In the genomic region with DNA sequence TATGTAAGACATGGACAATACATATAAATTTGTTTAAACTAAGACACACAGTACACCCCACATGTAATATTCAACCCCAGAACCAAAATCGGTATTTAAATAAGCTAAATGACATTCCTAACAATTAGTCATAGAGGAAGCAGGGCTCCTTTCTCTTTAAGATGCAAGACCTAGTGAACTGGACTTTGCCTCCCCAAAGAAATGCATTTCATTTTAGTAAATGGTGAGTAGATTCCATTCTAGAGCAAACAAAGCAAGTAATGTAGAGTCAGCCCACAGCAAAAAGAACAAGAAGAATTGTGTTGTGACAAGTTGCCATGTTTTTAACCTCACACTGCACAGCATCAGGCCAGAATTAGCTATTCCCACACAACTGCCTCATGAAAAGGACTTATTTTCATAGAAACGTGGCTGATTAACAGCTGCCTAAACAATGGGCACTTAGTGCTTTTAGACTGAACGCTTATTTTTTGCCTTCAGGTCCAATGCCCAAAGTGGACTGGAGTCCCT, we compare ENCODE assay signal across 12 cellular contexts. TPM values are rescaled to one million over a fixed set of nuclear protein-coding genes. Genes with fewer than 3 reads are reported as not detected.
DNase-seq lines count a peak whose midpoint lies in the region; ATAC-seq, FAIRE-seq and TF ChIP-seq lines count a peak whose summit lies in the region.
"Had no signal": no experiment of that assay in that cellular context is flagged by ENCODE, and none has a peak within 500 bp of the region (broad histone marks: within the 10 kb centered on the region; RNA-seq: fewer than 3 reads in every experiment).

No MANE protein-coding gene starts in this region.

- peak overlapping the region in 1 of 2 donors; percentile 60 for H3K27ac ChIP-seq in kidney (ENCODE audit: low read depth in 2 of 2, low read length in 2 of 2)
- H3K27ac ChIP-seq in smooth muscle cell (ENCODE audit: low read depth), result no peak overlapping the region

- FAIRE-seq in kidney (lab: Jason Lieb, UNC), result no peak
- FAIRE-seq: islet of Langerhans had no signal

- H3K4me3 Mint-ChIP-seq in activated CD8-positive, alpha-beta T cell treated with anti-CD3 and anti-CD28 coated beads for 36 hours, result no peak overlapping the region
- H3K4me3 Mint-ChIP-seq: stimulated activated naive B cell treated with anti-CD40 and anti-IgM and Interleukin-4, amounts not matched to agents 10 μg/mL and 1 μg/mL and 100 μg/mL, for 72 hours had no signal

- H3K4me1 ChIP-seq in kidney (ENCODE audit: control insufficient read depth in 1 of 2, insufficient read depth in 1 of 2, low read depth in 1 of 2, low read length in 2 of 2) (peaks cover 5 to 25% of the 10 kb centered on the region in 2 donors), smooth muscle cell (ENCODE audit: low read depth) (no peaks in the 10 kb centered on the region), BE2C (no peaks in the 10 kb centered on the region)

- peaks cover 29% of the 10 kb centered on the region for H3K4me1 Mint-ChIP-seq in activated CD8-positive, alpha-beta T cell treated with anti-CD3 and anti-CD28 coated beads for 36 hours (ENCODE audit: low read depth)

- peaks cover 18% of the 10 kb centered on the region for H3K36me3 Mint-ChIP-seq in activated CD8-positive, alpha-beta T cell treated with anti-CD3 and anti-CD28 coated beads for 36 hours (ENCODE audit: low read depth)

- peaks cover 96% of the 10 kb centered on the region for H4K20me1 ChIP-seq in smooth muscle cell (ENCODE audit: low read depth)

- H3K9ac ChIP-seq in kidney (ENCODE audit: low read length in 2 of 2), result no peak overlapping the region
- H3K9ac ChIP-seq in smooth muscle cell (ENCODE audit: low read depth), result no peak overlapping the region

- no peak overlapping the region for H3K4me2 ChIP-seq in smooth muscle cell

- CTCF ChIA-PET in activated CD8-positive, alpha-beta T cell treated with anti-CD3 and anti-CD28 coated beads for 36 hours (lab: Charles Lee), result interaction anchor here (0.8 to 0.9 kb wide), 2 partner anchors 65 to 103 kb away, joined by 3 read pairs; no protein-coding TSS in a partner anchor

- POLR2A ChIA-PET in activated CD8-positive, alpha-beta T cell treated with anti-CD3 and anti-CD28 coated beads for 36 hours (lab: Charles Lee), result interaction anchor here (0.8 to 2.4 kb wide), 5 partner anchors 10 to 35 kb away, joined by 3 to 8 read pairs (median 3); a partner anchor contains a TSS

- ATAC-seq in activated CD8-positive, alpha-beta T cell treated with anti-CD3 and anti-CD28 coated beads for 36 hours, result no peak
- no peak for ATAC-seq in GM19467 (IDR thresholded peaks at IDR 0.05; ENCODE audit: unreplicated experiment)
- ATAC-seq: Panc1; stimulated activated naive B cell treated with anti-CD40 and anti-IgM and Interleukin-4, amounts not matched to agents 10 μg/mL and 1 μg/mL and 100 μg/mL, for 72 hours had no signal

- DNase-seq in HT-29 (ENCODE audit: low spot score) (peak; percentile 50), kidney (no peak), smooth muscle cell (lab: John Stamatoyannopoulos, UW; ENCODE audit: unreplicated experiment) (no peak), DMS53 treated with DMSO at 0.1 percent for 48 hours (lab: John Stamatoyannopoulos, UW; ENCODE audit: unreplicated experiment) (no peak), BE2C (no peak)
- no peak for DNase-seq in activated CD8-positive, alpha-beta T cell treated with anti-CD3 and anti-CD28 coated beads for 36 hours
- DNase-seq: activated CD8-positive, alpha-beta memory T cell treated with anti-CD3 and anti-CD28 coated beads, Interleukin-2, amount 50 U/mL, for 4 hours; central memory CD4-positive, alpha-beta T cell; stimulated activated naive B cell treated with anti-CD40 and anti-IgM and Interleukin-4, amounts not matched to agents 10 μg/mL and 1 μg/mL and 100 μg/mL, for 72 hours had no signal

- H3K27me3 ChIP-seq in smooth muscle cell (ENCODE audit: low read depth) (no peaks in the 10 kb centered on the region), BE2C (no peaks in the 10 kb centered on the region)

- intact Hi-C loops in activated CD8-positive, alpha-beta T cell treated with anti-CD3 and anti-CD28 coated beads for 36 hours (cut with micrococcal nuclease), result no loop called here
- intact Hi-C loops in kidney (cut with DNase I), result no loop called here

- WGBS in smooth muscle cell (ENCODE audit: low lambda C conversion rate), result 92% methylated on average over 3 of the region's 3 CpGs

- no peak for TF ChIP-seq CTCF in activated CD8-positive, alpha-beta T cell treated with anti-CD3 and anti-CD28 coated beads for 36 hours (IDR thresholded peaks at IDR 0.05)
- TF ChIP-seq CTCF in kidney (IDR thresholded peaks at IDR 0.05; ENCODE audit: borderline replicate concordance, extremely low read depth, insufficient read depth) (no peak), smooth muscle cell (IDR thresholded peaks at IDR 0.05; ENCODE audit: borderline replicate concordance, insufficient read depth, poor library complexity, severe bottlenecking) (no peak), BE2C (IDR thresholded peaks at IDR 0.05; ENCODE audit: low read depth, low read length) (no peak)

- H3K36me3 ChIP-seq in kidney (ENCODE audit: control insufficient read depth in 1 of 2, insufficient read depth in 2 of 2, low read length in 2 of 2) (peaks cover 14 to 26% of the 10 kb centered on the region in 2 donors), smooth muscle cell (ENCODE audit: low read depth) (peaks cover 6% of the 10 kb centered on the region), BE2C (peaks cover 50% of the 10 kb centered on the region)

- peak overlapping the region; percentile 21 for H3K27ac Mint-ChIP-seq in activated CD8-positive, alpha-beta T cell treated with anti-CD3 and anti-CD28 coated beads for 36 hours

- no peaks in the 10 kb centered on the region for H3K27me3 Mint-ChIP-seq in activated CD8-positive, alpha-beta T cell treated with anti-CD3 and anti-CD28 coated beads for 36 hours
- H3K27me3 Mint-ChIP-seq: stimulated activated naive B cell treated with anti-CD40 and anti-IgM and Interleukin-4, amounts not matched to agents 10 μg/mL and 1 μg/mL and 100 μg/mL, for 72 hours had no signal

- H3K9me3 ChIP-seq in kidney (ENCODE audit: control insufficient read depth in 1 of 2, low read length in 2 of 2) (no peaks in the 10 kb centered on the region), smooth muscle cell (replicated peaks; ENCODE audit: low read depth) (no peaks in the 10 kb centered on the region), BE2C (no peaks in the 10 kb centered on the region)

- H3K9me3 Mint-ChIP-seq in activated CD8-positive, alpha-beta T cell treated with anti-CD3 and anti-CD28 coated beads for 36 hours, result no peaks in the 10 kb centered on the region
- H3K9me3 Mint-ChIP-seq: stimulated activated naive B cell treated with anti-CD40 and anti-IgM and Interleukin-4, amounts not matched to agents 10 μg/mL and 1 μg/mL and 100 μg/mL, for 72 hours had no signal

- no peak overlapping the region for H2AFZ ChIP-seq in smooth muscle cell (ENCODE audit: low read depth)

- H3K79me2 ChIP-seq in smooth muscle cell (ENCODE audit: low read depth), result peaks cover 76% of the 10 kb centered on the region

- peaks cover 6% of the 10 kb centered on the region for H3F3A ChIP-seq in smooth muscle cell (ENCODE audit: low read depth)

- peak overlapping the region; percentile 11 to 37 for H3K4me3 ChIP-seq in kidney (ENCODE audit: low read length in 2 of 2)
- H3K4me3 ChIP-seq in smooth muscle cell, result peak overlapping the region; percentile 8
- no peak overlapping the region for H3K4me3 ChIP-seq in BE2C (ENCODE audit: low read depth, low read length)

RNA-seq across cellular contexts. Expression of a gene that starts 14.4 kb away (rescaled TPM):
- total RNA-seq in HT-29 (2014; rRNA removed; shearing (Covaris generic)), result 49.1 and 52.8 TPM in 2 replicates
- 10 to 100 TPM; 86.7 to 90.3 TPM for total RNA-seq in activated CD8-positive, alpha-beta T cell treated with anti-CD3 and anti-CD28 coated beads for 36 hours
- total RNA-seq in kidney (88.1 TPM), smooth muscle cell (44.5 and 69.5 TPM in 2 replicates)
- polyA plus RNA-seq in kidney (ENCODE audit: insufficient read depth, low read depth, low replicate concordance) (141 TPM), smooth muscle cell (44.7 and 61.5 TPM in 2 replicates)
- polyA plus RNA-seq in BE2C (2012; ENCODE audit: insufficient read depth, insufficient read length, low read depth), result 202 TPM

RNA-seq across cellular contexts. Expression of a gene that starts 17.0 kb away (rescaled TPM):
- 50.1 and 62.1 TPM in 2 replicates for total RNA-seq in HT-29 (2014; rRNA removed; shearing (Covaris generic))
- 10 to 100 TPM; 13.8 to 15.0 TPM for total RNA-seq in activated CD8-positive, alpha-beta T cell treated with anti-CD3 and anti-CD28 coated beads for 36 hours
- total RNA-seq in kidney, result 26.8 TPM
- 21.2 TPM for polyA plus RNA-seq in kidney (ENCODE audit: insufficient read depth, low read depth, low replicate concordance)
- total RNA-seq in smooth muscle cell, result 21.3 and 41.3 TPM in 2 replicates
- 50.1 and 54.4 TPM in 2 replicates for polyA plus RNA-seq in smooth muscle cell
- 301 TPM for polyA plus RNA-seq in BE2C (2012; ENCODE audit: insufficient read depth, insufficient read length, low read depth)

RNA-seq across cellular contexts. Expression of a gene that starts 36.3 kb away (rescaled TPM):
- 73.2 and 88.3 TPM in 2 replicates for total RNA-seq in HT-29 (2014; rRNA removed; shearing (Covaris generic))
- 10 to 100 TPM; 50.1 to 54.5 TPM for total RNA-seq in activated CD8-positive, alpha-beta T cell treated with anti-CD3 and anti-CD28 coated beads for 36 hours
- 87.5 TPM for total RNA-seq in kidney
- 64.0 TPM for polyA plus RNA-seq in kidney (ENCODE audit: insufficient read depth, low read depth, low replicate concordance)
- total RNA-seq in smooth muscle cell, result 28.5 and 34.7 TPM in 2 replicates
- 60.1 and 63.0 TPM in 2 replicates for polyA plus RNA-seq in smooth muscle cell
- 30.2 TPM for polyA plus RNA-seq in BE2C (2012; ENCODE audit: insufficient read depth, insufficient read length, low read depth)

RNA-seq across cellular contexts. Expression of a gene that starts 47.6 kb away (rescaled TPM):
- 3.6 and 3.7 TPM in 2 replicates for total RNA-seq in HT-29 (2014; rRNA removed; shearing (Covaris generic))
- under 1 TPM; 0.72 to 0.77 TPM for total RNA-seq in activated CD8-positive, alpha-beta T cell treated with anti-CD3 and anti-CD28 coated beads for 36 hours
- total RNA-seq in kidney, result 3.8 TPM
- polyA plus RNA-seq in kidney (ENCODE audit: insufficient read depth, low read depth, low replicate concordance), result 1.1 TPM
- 0.49 and 0.54 TPM in 2 replicates for total RNA-seq in smooth muscle cell
- polyA plus RNA-seq in smooth muscle cell, result 0.38 and 0.46 TPM in 2 replicates
- polyA plus RNA-seq in BE2C (2012; ENCODE audit: insufficient read depth, insufficient read length, low read depth), result 5.3 TPM
